ENCODE assay signal across 9 cellular contexts in the genomic region with DNA sequence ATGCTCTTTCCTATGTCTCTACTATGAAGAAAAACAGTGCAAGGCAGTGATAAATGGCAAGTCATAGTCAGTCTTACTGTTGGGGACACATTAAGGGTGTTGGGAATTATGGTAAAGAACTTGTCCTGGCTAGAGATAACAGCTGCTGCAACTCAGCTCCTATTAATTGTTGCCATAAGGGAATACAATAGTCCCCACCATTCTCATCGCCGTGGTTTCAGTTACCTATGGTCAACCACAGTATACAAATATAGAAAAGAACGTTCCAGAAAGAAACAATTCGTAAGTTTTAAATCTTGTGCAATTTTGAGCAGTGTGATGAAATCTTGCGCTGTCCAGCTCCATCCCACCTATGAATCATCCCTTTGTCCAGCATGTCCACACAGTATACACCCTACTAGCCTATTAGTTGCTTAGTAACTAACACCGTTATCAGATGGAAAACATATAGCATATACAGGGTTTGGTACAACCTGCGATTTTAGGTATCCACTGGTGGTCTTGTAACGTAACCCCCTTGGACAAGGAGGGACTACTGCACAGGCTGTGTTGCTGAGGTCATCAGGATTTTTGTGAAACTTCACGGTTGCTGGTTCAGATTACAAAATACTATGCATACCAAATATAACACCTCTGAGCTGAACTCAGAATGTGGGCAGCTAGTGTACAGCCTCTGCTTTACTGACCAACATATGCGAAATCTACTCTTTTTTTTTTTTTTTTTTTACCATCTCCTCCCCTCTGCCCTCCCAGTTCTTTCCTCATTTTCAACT. TPM values are rescaled to one million over a fixed set of nuclear protein-coding genes. Genes with fewer than 3 reads are reported as not detected.
DNase-seq lines count a peak whose midpoint lies in the region; ATAC-seq, FAIRE-seq and TF ChIP-seq lines count a peak whose summit lies in the region.
"Had no signal": no experiment of that assay in that cellular context is flagged by ENCODE, and none has a peak within 500 bp of the region (broad histone marks: within the 10 kb centered on the region; RNA-seq: fewer than 3 reads in every experiment).

No MANE protein-coding gene starts in this region.

- no peaks in the 10 kb centered on the region; the same call in 1 of the 2 replicates for H3K79me2 ChIP-seq in PC-9 (ENCODE audit: low read depth)

- DNase-seq in GM03348 (ENCODE audit: low spot score) (peak; percentile 30), PC-9 (peak; percentile 47 to 66), epithelial cell of prostate (ENCODE audit: low read depth, low spot score) (no peak), pancreas (no peak), NCI-H1092 treated with DMSO at 0.1 percent for 48 hours (lab: John Stamatoyannopoulos, UW) (no peak), NCI-H128 (lab: John Stamatoyannopoulos, UW; ENCODE audit: unreplicated experiment) (no peak), GM19239 (ENCODE audit: insufficient read length, low spot score) (no peak)
- DNase-seq: activated gamma-delta T cell treated with Interleukin-2 at 50 U/mL for 16 hours had no signal

- H3K4me3 ChIP-seq in PC-9 (no peak overlapping the region), pancreas (no peak overlapping the region)

- H3K27me3 ChIP-seq in PC-9 (ENCODE audit: insufficient read depth, low read depth) (no peaks in the 10 kb centered on the region), pancreas (no peaks in the 10 kb centered on the region)

- CTCF ChIA-PET in PC-9 (lab: Charles Lee): interaction anchor here (0.5 to 1.8 kb wide), 2 partner anchors 199 to 508 kb away, joined by 6 to 12 read pairs; no protein-coding TSS in a partner anchor

- H3F3A ChIP-seq in PC-9 (ENCODE audit: insufficient read depth, low read depth): peaks cover 20% of the 10 kb centered on the region

- no peaks in the 10 kb centered on the region for H3K9me2 ChIP-seq in PC-9 (ENCODE audit: insufficient read depth)

- 89 to 90% methylated on average over 10 of the region's 10 CpGs for WGBS in pancreas, 2 donors

- H3K27ac ChIP-seq in PC-9 (peak overlapping the region; percentile 49), epithelial cell of prostate (peak overlapping the region; percentile 38), pancreas (peak overlapping the region in 1 of 4 donors; percentile 3)

- H3K9me3 ChIP-seq in PC-9 (ENCODE audit: insufficient read depth, low read depth) (no peaks in the 10 kb centered on the region), pancreas (no peaks in the 10 kb centered on the region)

- peaks cover 22% of the 10 kb centered on the region; the same call in 1 of the 2 replicates for H4K20me1 ChIP-seq in PC-9 (ENCODE audit: insufficient read depth)

- intact Hi-C loops in PC-9 (cut with micrococcal nuclease; ENCODE audit: unreplicated experiment) (loop anchor here (5.0 kb wide), 1 partner anchor 196 kb away; a partner anchor contains a TSS), pancreas (cut with DNase I) (no loop called here)

- H3K4me1 ChIP-seq in PC-9 (replicated peaks; ENCODE audit: insufficient read depth): no peaks in the 10 kb centered on the region
- H3K4me1 ChIP-seq in pancreas: no peaks in the 10 kb centered on the region

- POLR2A ChIA-PET in PC-9 (lab: Charles Lee; ENCODE audit: unreplicated experiment): interaction anchor here (0.5 kb wide), 1 partner anchor 54 kb away, joined by 4 read pairs; a partner anchor contains a TSS

- no TSS peak for BruUV-seq in PC-9 (replicated peaks; lab: Mats Ljungman, UMichigan)

- ATAC-seq in pancreas (peak in 3 of 4 donors; percentile 59 to 76 (median 63)), HG02981 (IDR thresholded peaks at IDR 0.05; ENCODE audit: unreplicated experiment) (no peak)

- H2AFZ ChIP-seq in PC-9: no peak overlapping the region

- FAIRE-seq in pancreas (lab: Jason Lieb, UNC) (no peak), GM19239 (lab: Jason Lieb, UNC) (no peak)

- peaks cover 84% of the 10 kb centered on the region for H3K36me3 ChIP-seq in PC-9 (ENCODE audit: low read depth)
- peaks cover 4 to 62% (median 19%) of the 10 kb centered on the region in 3 donors for H3K36me3 ChIP-seq in pancreas

- H3K4me2 ChIP-seq in PC-9: no peak overlapping the region

- TF ChIP-seq CTCF in PC-9 (conservative IDR thresholded peaks at IDR 0.05): no peak
- no peak for TF ChIP-seq CTCF in pancreas (IDR thresholded peaks at IDR 0.05)

RNA-seq across cellular contexts. Expression of a gene that starts 53.5 kb away (rescaled TPM):
- total RNA-seq in PC-9 (2021) (51.8 and 69.2 TPM in 2 replicates), pancreas (10 to 100 TPM; 17.4 to 33.4 (median 23.1) TPM)
- polyA plus RNA-seq in pancreas: 10 to 100 TPM; 15.7 to 27.2 TPM

Comparison
In these comparisons a context has a peak if more than half of its experiments do, and no peak if none do; other contexts are left out.
1. DNase-seq: peak in GM03348 (single experiment) and PC-9 (2 of 2); none in epithelial cell of prostate (single experiment), pancreas (0 of 6), NCI-H1092 treated with DMSO at 0.1 percent for 48 hours (single experiment), NCI-H128 (single experiment) and GM19239 (single experiment).